ENCODE assay signal across 8 cellular contexts in genomic region chr16:58392215-58393137, GRCh38. TPM values are rescaled to one million over a fixed set of nuclear protein-coding genes. Genes with fewer than 3 reads are reported as not detected.
DNase-seq lines count a peak whose midpoint lies in the region; ATAC-seq and TF ChIP-seq lines count a peak whose summit lies in the region.

Gene GINS3, plus strand, starts transcription at chr16:58392471. Its CDS starts 131 bp downstream, at chr16:58392602.

- no peaks in the 10 kb centered on the region for H3K27me3 Mint-ChIP-seq in stimulated activated naive CD8-positive, alpha-beta T cell treated with anti-CD3 and anti-CD28 coated beads, Interleukin-15, amount 100 ng/mL, for 72 hours

- H3K4me3 ChIP-seq in fibroblast of the aortic adventitia (ENCODE audit: low read depth, low read length) (peak within 1 kb of the TSS; percentile 96), neural cell (ENCODE audit: low read length) (peak within 1 kb of the TSS; percentile 97)

- no peaks in the 10 kb centered on the region for H3K9me3 ChIP-seq in neural cell (ENCODE audit: low read length)

- peak within 1 kb of the TSS; percentile 84 for H2AFZ ChIP-seq in neural cell (ENCODE audit: low read depth, low read length)

- H4K20me1 ChIP-seq in neural cell (ENCODE audit: insufficient read depth), result no peaks in the 10 kb centered on the region

- no peaks in the 10 kb centered on the region for H3K27me3 ChIP-seq in neural cell (ENCODE audit: insufficient read depth, low read depth, low read length)

- no peaks in the 10 kb centered on the region for H3F3A ChIP-seq in neural cell (ENCODE audit: insufficient read depth, low read length, poor library complexity, severe bottlenecking)

- ATAC-seq in stimulated activated naive CD8-positive, alpha-beta T cell treated with anti-CD3 and anti-CD28 coated beads, Interleukin-15, amount 100 ng/mL, for 72 hours, result peak; percentile 96

- no peak within 1 kb of the TSS for H3K27ac ChIP-seq in neural cell (ENCODE audit: low read length)

- no peaks in the 10 kb centered on the region for H3K36me3 ChIP-seq in neural cell (ENCODE audit: insufficient read depth, low read length)

- TF ChIP-seq POLR2A in Raji (IDR thresholded peaks at IDR 0.05; ENCODE audit: insufficient read depth, low read depth, low read length), result peak; percentile 77

- H3K4me1 Mint-ChIP-seq in stimulated activated naive CD8-positive, alpha-beta T cell treated with anti-CD3 and anti-CD28 coated beads, Interleukin-15, amount 100 ng/mL, for 72 hours, result peaks cover 11% of the 10 kb centered on the region

- H3K9ac ChIP-seq in neural cell (ENCODE audit: low read length), result peak within 1 kb of the TSS; percentile 61

- peaks cover 0 to 9% of the 10 kb centered on the region in 2 donors for H3K9me3 Mint-ChIP-seq in stimulated activated naive CD8-positive, alpha-beta T cell treated with anti-CD3 and anti-CD28 coated beads, Interleukin-15, amount 100 ng/mL, for 72 hours

- no peaks in the 10 kb centered on the region for H3K79me2 ChIP-seq in neural cell (replicated peaks; ENCODE audit: insufficient read depth, low read length)

- TF ChIP-seq CTCF in fibroblast of the aortic adventitia (IDR thresholded peaks at IDR 0.05; ENCODE audit: insufficient read depth, low read length) (no peak), neural cell (IDR thresholded peaks at IDR 0.05; ENCODE audit: poor library complexity, severe bottlenecking) (no peak)

- peak within 1 kb of the TSS; percentile 99 for H3K27ac Mint-ChIP-seq in stimulated activated naive CD8-positive, alpha-beta T cell treated with anti-CD3 and anti-CD28 coated beads, Interleukin-15, amount 100 ng/mL, for 72 hours

- H3K4me3 Mint-ChIP-seq in stimulated activated naive CD8-positive, alpha-beta T cell treated with anti-CD3 and anti-CD28 coated beads, Interleukin-15, amount 100 ng/mL, for 72 hours, result peak within 1 kb of the TSS; percentile 98

- no peak for TF ChIP-seq RAD21 in neural cell (conservative IDR thresholded peaks at IDR 0.05)

- DNase-seq in EH (ENCODE audit: low read depth) (peak; percentile 84), H4 (ENCODE audit: low spot score) (peak; percentile 90), LoVo (ENCODE audit: low spot score) (peak; percentile 84), fibroblast of the aortic adventitia (ENCODE audit: low read depth) (peak; percentile 89)
- DNase-seq in activated T-helper 9 cell treated with anti-CD3 and anti-CD28 coated beads, Interleukin-2, amount 50 U/mL, for 16 hours (ENCODE audit: low read depth), result peak; percentile 67
- DNase-seq in stimulated activated naive CD8-positive, alpha-beta T cell treated with anti-CD3 and anti-CD28 coated beads, Interleukin-15, amount 100 ng/mL, for 72 hours, result peak; percentile 76 to 90

- no peaks in the 10 kb centered on the region for H3K9me2 ChIP-seq in neural cell (ENCODE audit: insufficient read depth, low read length)

- peak within 1 kb of the TSS; percentile 63 for H3K4me2 ChIP-seq in neural cell (ENCODE audit: low read length)

- peak; percentile 10 for TF ChIP-seq EP300 in neural cell (conservative IDR thresholded peaks at IDR 0.05; ENCODE audit: poor library complexity, severe bottlenecking)

TF ChIP-seq in neural cell, 6 proteins besides CTCF, POLR2A, EP300 and RAD21:
- TF ChIP-seq REST (IDR thresholded peaks at IDR 0.05; ENCODE audit: borderline replicate concordance) (peak; percentile 44), MXI1 (conservative IDR thresholded peaks at IDR 0.05; ENCODE audit: poor library complexity, severe bottlenecking) (peak; percentile 91), EZH2 (IDR thresholded peaks at IDR 0.05; ENCODE audit: borderline replicate concordance, insufficient read depth, low read length, poor library complexity, severe bottlenecking) (no peak), POLR2AphosphoS5 (IDR thresholded peaks at IDR 0.05) (peak; percentile 61)

RNA-seq across cellular contexts. Expression of gene GINS3, which starts in this region (rescaled TPM):
- 28.1 and 33.9 TPM in 2 replicates for total RNA-seq in H4 (2014; rRNA removed; shearing (Covaris generic))
- 2.1 and 10.7 TPM in 2 replicates for total RNA-seq in fibroblast of the aortic adventitia (ENCODE audit: low replicate concordance)
- polyA plus RNA-seq in neural cell, result 4.3 and 4.7 TPM in 2 replicates
- polyA minus RNA-seq in neural cell, result 3.9 and 4.7 TPM in 2 replicates
